ENCODE assay signal across 8 cellular contexts in the genomic region with DNA sequence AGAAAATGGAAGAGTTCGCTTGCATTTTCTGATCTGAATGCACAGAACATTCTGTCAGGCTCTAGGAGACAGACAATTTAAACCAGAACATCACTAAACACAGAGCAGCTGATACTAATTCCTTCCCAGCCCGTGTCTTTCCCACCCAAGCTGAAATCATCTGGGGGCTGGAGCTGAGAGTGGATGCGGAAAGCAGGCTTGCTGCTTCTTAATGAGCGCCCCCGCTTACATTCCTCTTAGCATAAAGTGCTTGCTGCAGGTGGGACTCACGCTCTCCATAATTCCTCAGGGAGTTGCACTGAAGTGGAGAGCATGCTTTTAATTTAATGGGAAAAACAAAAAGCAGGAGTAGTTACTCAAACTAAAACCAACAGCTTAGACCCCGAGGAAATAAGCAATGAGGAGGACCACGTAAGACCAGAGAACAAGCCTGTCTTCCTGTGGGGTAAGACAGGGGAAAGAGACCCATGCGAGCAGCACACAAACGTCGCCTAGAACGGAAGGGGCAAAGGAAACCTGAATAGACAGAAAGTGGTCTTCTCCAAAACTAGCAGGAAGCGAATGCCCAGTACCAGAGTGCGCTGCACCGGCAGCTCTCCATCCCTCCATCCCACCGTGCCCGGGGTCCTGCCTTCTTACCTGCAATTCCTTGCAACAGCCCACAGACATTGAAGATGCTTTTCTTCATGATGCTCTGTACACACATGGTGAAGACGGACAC.
DNase-seq lines count a peak whose midpoint lies in the region; ATAC-seq and TF ChIP-seq lines count a peak whose summit lies in the region.

No MANE protein-coding gene starts in this region.

- POLR2A ChIA-PET in activated CD4-positive, alpha-beta T cell treated with anti-CD3 and anti-CD28 coated beads, Interleukin-2, amount 10 ng/mL, durations not matched to agents 7 days and 5 days (lab: Charles Lee) = no interaction called here
- POLR2A ChIA-PET in activated CD4-positive, alpha-beta memory T cell treated with anti-CD3 and anti-CD28 coated beads for 36 hours (lab: Charles Lee) = no interaction called here

- no peak overlapping the region for H3K18ac ChIP-seq in H9 (ENCODE audit: insufficient read length, low read depth, low read length)

- no peak for ATAC-seq in left lung
- no peak for ATAC-seq in GM19035 (IDR thresholded peaks at IDR 0.05; ENCODE audit: unreplicated experiment)

- no peak overlapping the region for H2BK20ac ChIP-seq in H9 (ENCODE audit: low read depth, low read length, poor library complexity, severe bottlenecking)

- CTCF ChIA-PET in activated CD4-positive, alpha-beta T cell treated with anti-CD3 and anti-CD28 coated beads, Interleukin-2, amount 10 ng/mL, durations not matched to agents 7 days and 5 days (lab: Charles Lee) = interaction anchor here (0.7 to 0.8 kb wide), 2 partner anchors 17 to 455 kb away, joined by 3 read pairs; no protein-coding TSS in a partner anchor
- CTCF ChIA-PET in activated CD4-positive, alpha-beta memory T cell treated with anti-CD3 and anti-CD28 coated beads for 36 hours (lab: Charles Lee) = interaction anchor here (1.2 kb wide), 2 partner anchors 24 to 215 kb away, joined by 3 to 4 read pairs; a partner anchor contains a TSS

- H3K27ac Mint-ChIP-seq in activated CD4-positive, alpha-beta T cell treated with anti-CD3 and anti-CD28 coated beads, Interleukin-2, amount 10 ng/mL, durations not matched to agents 7 days and 5 days = no peak overlapping the region
- no peak overlapping the region for H3K27ac Mint-ChIP-seq in activated CD4-positive, alpha-beta memory T cell treated with anti-CD3 and anti-CD28 coated beads for 36 hours
- peak overlapping the region in 1 of 3 experiments; percentile 75; a peak in 2 of 7 replicates for H3K27ac Mint-ChIP-seq in H9

- no peaks in the 10 kb centered on the region for H3K9me3 Mint-ChIP-seq in activated CD4-positive, alpha-beta T cell treated with anti-CD3 and anti-CD28 coated beads, Interleukin-2, amount 10 ng/mL, durations not matched to agents 7 days and 5 days
- no peaks in the 10 kb centered on the region for H3K9me3 Mint-ChIP-seq in activated CD4-positive, alpha-beta memory T cell treated with anti-CD3 and anti-CD28 coated beads for 36 hours
- no peaks in the 10 kb centered on the region for H3K9me3 Mint-ChIP-seq in H9

- no peak overlapping the region for H3K9ac ChIP-seq in H9 (ENCODE audit: extremely low read depth, insufficient read length, low read length)

- H3K4me1 ChIP-seq in left lung = peaks cover 30 to 83% of the 10 kb centered on the region in 2 donors
- peaks cover 6% of the 10 kb centered on the region; the same call in 1 of the 2 replicates for H3K4me1 ChIP-seq in H9 (ENCODE audit: insufficient read depth, low read length)

- H3K36me3 ChIP-seq in left lung = peaks cover 0 to 26% of the 10 kb centered on the region in 2 donors

- no peaks in the 10 kb centered on the region; the same call in 1 of the 2 replicates for H3K79me2 ChIP-seq in H9 (ENCODE audit: insufficient read depth, low read length)

- no peak overlapping the region for H2AK5ac ChIP-seq in H9 (ENCODE audit: insufficient read length, low read length)

- H3K36me3 Mint-ChIP-seq in activated CD4-positive, alpha-beta T cell treated with anti-CD3 and anti-CD28 coated beads, Interleukin-2, amount 10 ng/mL, durations not matched to agents 7 days and 5 days (ENCODE audit: low read depth) = no peaks in the 10 kb centered on the region
- no peaks in the 10 kb centered on the region for H3K36me3 Mint-ChIP-seq in activated CD4-positive, alpha-beta memory T cell treated with anti-CD3 and anti-CD28 coated beads for 36 hours
- peaks cover 5 to 21% (median 7%) of the 10 kb centered on the region in 3 experiments; a peak in 5 of 7 replicates for H3K36me3 Mint-ChIP-seq in H9 (ENCODE audit: insufficient read depth in 1 of 3, low read depth in 3 of 3)

- no peak overlapping the region for H2BK5ac ChIP-seq in H9 (ENCODE audit: insufficient read length, low read length)

- H4K91ac ChIP-seq in H9 (ENCODE audit: insufficient read length, low read depth, low read length) = no peak overlapping the region

- WGBS in H9 (ENCODE audit: extremely low coverage, insufficient read length, low lambda C conversion rate) = no CpG with 5 or more reads among the region's 18 CpGs

- H2AFZ ChIP-seq in H9 (ENCODE audit: low read length) = no peak overlapping the region

- no peak for DNase-seq in activated CD4-positive, alpha-beta T cell treated with anti-CD3 and anti-CD28 coated beads, Interleukin-2, amount 10 ng/mL, durations not matched to agents 7 days and 5 days
- DNase-seq in activated CD4-positive, alpha-beta T cell treated with anti-CD3 and anti-CD28 coated beads for 48 hours = no peak
- DNase-seq in activated CD4-positive, alpha-beta memory T cell treated with anti-CD3 and anti-CD28 coated beads for 36 hours = no peak
- no peak for DNase-seq in left lung
- peak; percentile 36 for DNase-seq in superior temporal gyrus (ENCODE audit: extremely low spot score)
- no peak for DNase-seq in H9
- DNase-seq in activated CD4-positive, alpha-beta T cell treated with anti-CD3 and anti-CD28 coated beads, Interleukin-2, amount 50 U/mL, for 4 hours = no peak

- peak overlapping the region; percentile 40 to 71 for H3K4me3 ChIP-seq in left lung

- H2BK120ac ChIP-seq in H9 (ENCODE audit: low read depth, low read length, poor library complexity, severe bottlenecking) = no peak overlapping the region

- H4K8ac ChIP-seq in H9 (replicated peaks; ENCODE audit: insufficient read length, low read depth, low read length) = no peak overlapping the region

- no peak overlapping the region for H3K4ac ChIP-seq in H9 (ENCODE audit: low read depth, low read length)

- TF ChIP-seq CTCF in left lung (IDR thresholded peaks at IDR 0.05) (no peak), H9 (conservative IDR thresholded peaks at IDR 0.05) (no peak)

- no peak overlapping the region for H3K56ac ChIP-seq in H9 (ENCODE audit: insufficient read length, low read depth, low read length)

- no peak overlapping the region for H2BK15ac ChIP-seq in H9 (ENCODE audit: low read depth, low read length)

- no peak overlapping the region for H3K14ac ChIP-seq in H9 (ENCODE audit: insufficient read depth, low read length)

- peak overlapping the region; percentile 68 for H3K4me3 Mint-ChIP-seq in activated CD4-positive, alpha-beta T cell treated with anti-CD3 and anti-CD28 coated beads, Interleukin-2, amount 10 ng/mL, durations not matched to agents 7 days and 5 days
- peak overlapping the region; percentile 56 for H3K4me3 Mint-ChIP-seq in activated CD4-positive, alpha-beta memory T cell treated with anti-CD3 and anti-CD28 coated beads for 36 hours
- no peak overlapping the region for H3K4me3 Mint-ChIP-seq in H9

- no peaks in the 10 kb centered on the region for H4K20me1 ChIP-seq in H9 (ENCODE audit: control insufficient read depth, insufficient read depth, insufficient read length)

- no peak overlapping the region for H3T11ph ChIP-seq in H9 (ENCODE audit: low read length)

- peak overlapping the region; percentile 72 to 78 for H3K27ac ChIP-seq in left lung
- H3K27ac ChIP-seq in H9 (ENCODE audit: insufficient read length, low read depth, low read length) = no peak overlapping the region

- H3K4me1 Mint-ChIP-seq in activated CD4-positive, alpha-beta T cell treated with anti-CD3 and anti-CD28 coated beads, Interleukin-2, amount 10 ng/mL, durations not matched to agents 7 days and 5 days = peaks cover 8% of the 10 kb centered on the region
- peaks cover 13% of the 10 kb centered on the region for H3K4me1 Mint-ChIP-seq in activated CD4-positive, alpha-beta memory T cell treated with anti-CD3 and anti-CD28 coated beads for 36 hours (ENCODE audit: low read depth)
- H3K4me1 Mint-ChIP-seq in H9 = peaks cover 46 to 51% of the 10 kb centered on the region in 2 experiments

- H3K27me3 Mint-ChIP-seq in activated CD4-positive, alpha-beta T cell treated with anti-CD3 and anti-CD28 coated beads, Interleukin-2, amount 10 ng/mL, durations not matched to agents 7 days and 5 days = peaks cover 64% of the 10 kb centered on the region
- peaks cover 41% of the 10 kb centered on the region for H3K27me3 Mint-ChIP-seq in activated CD4-positive, alpha-beta memory T cell treated with anti-CD3 and anti-CD28 coated beads for 36 hours
- peaks cover 2% of the 10 kb centered on the region; the same call in 1 of the 2 replicates for H3K27me3 Mint-ChIP-seq in H9 (ENCODE audit: low read depth)

- intact Hi-C loops in activated CD4-positive, alpha-beta memory T cell treated with anti-CD3 and anti-CD28 coated beads for 36 hours (cut with micrococcal nuclease) = no loop called here
- intact Hi-C loops in left lung (cut with DNase I) = no loop called here

- H3K23ac ChIP-seq in H9 (ENCODE audit: insufficient read length, low read depth, low read length) = no peak overlapping the region

- no peak overlapping the region for H3K4me2 ChIP-seq in H9 (ENCODE audit: insufficient read depth, insufficient read length, low read length)

- H4K5ac ChIP-seq in H9 (ENCODE audit: insufficient read length, low read depth, low read length) = no peak overlapping the region

- H2BK12ac ChIP-seq in H9 (ENCODE audit: insufficient read length, low read depth, low read length) = no peak overlapping the region

- H3K23me2 ChIP-seq in H9 (ENCODE audit: insufficient read length, low read depth, low read length, poor library complexity, severe bottlenecking) = no peaks in the 10 kb centered on the region

- no peaks in the 10 kb centered on the region for H3K9me3 ChIP-seq in left lung
- H3K9me3 ChIP-seq in H9 (ENCODE audit: control insufficient read depth, low read depth, low read length) = no peaks in the 10 kb centered on the region

- no peaks in the 10 kb centered on the region for H3K27me3 ChIP-seq in left lung
- H3K27me3 ChIP-seq in H9 (ENCODE audit: insufficient read depth, low read length) = no peaks in the 10 kb centered on the region

- no peaks in the 10 kb centered on the region for H3K79me1 ChIP-seq in H9 (ENCODE audit: insufficient read depth, low read depth, low read length, poor library complexity, severe bottlenecking)

Comparison
In these comparisons a context has a peak if more than half of its experiments do, and no peak if none do; other contexts are left out.
1. H3K4me3 Mint-ChIP-seq: peak in activated CD4-positive, alpha-beta T cell treated with anti-CD3 and anti-CD28 coated beads, Interleukin-2, amount 10 ng/mL, durations not matched to agents 7 days and 5 days (single experiment) and activated CD4-positive, alpha-beta memory T cell treated with anti-CD3 and anti-CD28 coated beads for 36 hours (single experiment); none in H9 (0 of 2).